ENCODE assay signal across 26 cellular contexts in genomic region chrX:13338985-13339384, GRCh38. TPM values are rescaled to one million over a fixed set of nuclear protein-coding genes. Genes with fewer than 3 reads are reported as not detected.
"Had no signal": no experiment of that assay in that cellular context is flagged by ENCODE, and none has a peak within 500 bp of the region (broad histone marks: within the 10 kb centered on the region; RNA-seq: fewer than 3 reads in every experiment).

No MANE protein-coding gene starts in this region.

- H3K27ac ChIP-seq: foreskin keratinocyte, hepatocyte, left ventricle myocardium inferior, lower lobe of right lung, neutrophil, sigmoid colon, skin epidermis, testis, tibial nerve had no signal

- H3K27me3 ChIP-seq: foreskin keratinocyte, hepatocyte, neutrophil, sigmoid colon, testis, tibial nerve had no signal

- H3K4me1 ChIP-seq: left ventricle myocardium inferior, lower lobe of right lung, sigmoid colon, testis, tibial nerve had no signal

- H3K9me3 ChIP-seq: left ventricle myocardium inferior, lower lobe of right lung, neutrophil, sigmoid colon, testis, tibial nerve had no signal

- DNase-seq: effector memory CD4-positive, alpha-beta T cell; foreskin keratinocyte; head of caudate nucleus; kidney; left cardiac atrium; left ventricle myocardium inferior; lower lobe of right lung; midbrain; naive B cell; posterior cingulate gyrus; sigmoid colon; stimulated activated CD4-positive, alpha-beta T cell treated with anti-CD3 and anti-CD28 coated beads, Interleukin-2, amount 100 ng/mL, for 24 hours; stimulated activated CD4-positive, alpha-beta T cell treated with anti-CD3 and anti-CD28 coated beads, Interleukin-4, amount 100 ng/mL, for 4 hours; stimulated activated naive B cell treated with anti-CD40 and anti-IgM and Interleukin-4, amounts not matched to agents 10 μg/mL and 1 μg/mL and 100 μg/mL, for 72 hours; stimulated activated naive CD8-positive, alpha-beta T cell treated with anti-CD3 and anti-CD28 coated beads, Interleukin-15, amount 100 ng/mL, for 72 hours; testis had no signal

- H2AFZ ChIP-seq: hepatocyte had no signal

- H3K36me3 ChIP-seq: left ventricle myocardium inferior, lower lobe of right lung, neutrophil, sigmoid colon, tibial nerve had no signal

- H3K4me2 ChIP-seq: hepatocyte had no signal

- H3K4me3 ChIP-seq: hepatocyte, left ventricle myocardium inferior, lower lobe of right lung, sigmoid colon, skin epidermis, testis, tibial nerve had no signal

- ATAC-seq: esophagus mucosa; foreskin keratinocyte; left cardiac atrium; lower lobe of right lung; stimulated activated naive B cell treated with anti-CD40 and anti-IgM and Interleukin-4, amounts not matched to agents 10 μg/mL and 1 μg/mL and 100 μg/mL, for 72 hours; stimulated activated naive CD8-positive, alpha-beta T cell treated with anti-CD3 and anti-CD28 coated beads, Interleukin-15, amount 100 ng/mL, for 72 hours had no signal

RNA-seq across cellular contexts. Expression of gene ATXN3L, which starts 19.1 kb away (rescaled TPM):
- total RNA-seq: esophagus mucosa, foreskin keratinocyte, hepatocyte, kidney, left cardiac atrium, left ventricle myocardium inferior, lower lobe of right lung, osteocyte, pulmonary artery endothelial cell, sigmoid colon, subcutaneous adipose tissue, tibial nerve, ureter had no signal
- polyA plus RNA-seq: foreskin keratinocyte, hepatocyte, neural cell, sigmoid colon had no signal
